ENCODE assay signal across 8 cellular contexts in genomic region chr11:36377759-36378553, GRCh38.
DNase-seq lines count a peak whose midpoint lies in the region; ATAC-seq and TF ChIP-seq lines count a peak whose summit lies in the region.

No MANE protein-coding gene starts in this region.

- H3K9ac ChIP-seq in PC-3 (ENCODE audit: low read length): no peak overlapping the region

- no peak for TF ChIP-seq POLR2A in upper lobe of left lung (IDR thresholded peaks at IDR 0.05)

- no peaks in the 10 kb centered on the region for H3K9me3 Mint-ChIP-seq in activated naive CD4-positive, alpha-beta T cell treated with anti-CD3 and anti-CD28 coated beads for 36 hours
- H3K9me3 Mint-ChIP-seq in memory B cell: no peaks in the 10 kb centered on the region

- no peak for DNase-seq in activated naive CD4-positive, alpha-beta T cell treated with anti-CD3 and anti-CD28 coated beads for 36 hours
- no peak for DNase-seq in activated naive CD4-positive, alpha-beta T cell treated with anti-CD3 and anti-CD28 coated beads, Interleukin-2, amount 50 U/mL, for 16 hours
- DNase-seq in astrocyte of the cerebellum (ENCODE audit: low read depth) (no peak), memory B cell (ENCODE audit: low spot score in 2 of 2) (no peak), upper lobe of left lung (no peak), PC-3 (no peak)

- H3K4me1 ChIP-seq in upper lobe of left lung (peaks cover 20 to 29% (median 21%) of the 10 kb centered on the region in 4 donors), PC-3 (ENCODE audit: insufficient read depth, low read length) (peaks cover under 1% of the 10 kb centered on the region; the same call in 1 of the 2 replicates)

- CTCF ChIA-PET in activated naive CD4-positive, alpha-beta T cell treated with anti-CD3 and anti-CD28 coated beads for 36 hours (lab: Charles Lee): interaction anchor here (0.6 to 2.0 kb wide), 9 partner anchors 11 to 85 kb away, joined by 3 to 6 read pairs (median 4); no protein-coding TSS in a partner anchor
- CTCF ChIA-PET in PC-3 (lab: Charles Lee): no interaction called here

- H3K4me3 Mint-ChIP-seq in activated naive CD4-positive, alpha-beta T cell treated with anti-CD3 and anti-CD28 coated beads for 36 hours: peak overlapping the region; percentile 85
- peak overlapping the region; percentile 89 for H3K4me3 Mint-ChIP-seq in memory B cell

- H3K27ac ChIP-seq in upper lobe of left lung: peak overlapping the region; percentile 74 to 86 (median 84)
- no peak overlapping the region for H3K27ac ChIP-seq in PC-3 (ENCODE audit: low read length)

- H4K20me1 ChIP-seq in PC-3 (ENCODE audit: low read length): no peaks in the 10 kb centered on the region

- ATAC-seq in memory B cell (ENCODE audit: low read depth): peak; percentile 27
- peak in 1 of 2 donors; percentile 7 for ATAC-seq in upper lobe of left lung (ENCODE audit: low FRiP score in 2 of 2)
- no peak for ATAC-seq in PC-3
- ATAC-seq in HG03342 (IDR thresholded peaks at IDR 0.05; ENCODE audit: unreplicated experiment): no peak
- no peak for ATAC-seq in HG03378 (IDR thresholded peaks at IDR 0.05; ENCODE audit: unreplicated experiment)

- TF ChIP-seq CTCF in astrocyte of the cerebellum (IDR thresholded peaks at IDR 0.05; ENCODE audit: low read depth, low read length, missing control alignments) (no peak), upper lobe of left lung (IDR thresholded peaks at IDR 0.05) (no peak), PC-3 (conservative IDR thresholded peaks at IDR 0.05; ENCODE audit: low read depth, low read length) (no peak)

- no peaks in the 10 kb centered on the region for H3K9me3 ChIP-seq in upper lobe of left lung
- H3K9me3 ChIP-seq in PC-3 (ENCODE audit: low read length): no peaks in the 10 kb centered on the region

- peak overlapping the region; percentile 69 for H3K4me3 ChIP-seq in astrocyte of the cerebellum (ENCODE audit: low read depth, low read length)
- H3K4me3 ChIP-seq in upper lobe of left lung: peak overlapping the region in 3 of 4 donors; percentile 50 to 79 (median 59)
- no peak overlapping the region for H3K4me3 ChIP-seq in PC-3 (ENCODE audit: low read length)

- H3F3A ChIP-seq in PC-3 (ENCODE audit: low read length, unreplicated experiment): no peaks in the 10 kb centered on the region

- H3K4me1 Mint-ChIP-seq in activated naive CD4-positive, alpha-beta T cell treated with anti-CD3 and anti-CD28 coated beads for 36 hours (ENCODE audit: low read depth): peaks cover 24% of the 10 kb centered on the region
- peaks cover 23% of the 10 kb centered on the region for H3K4me1 Mint-ChIP-seq in memory B cell

- WGBS in upper lobe of left lung, 2 donors: 18 to 50% methylated on average over 7 to 22 of the region's 22 CpGs

- TF ChIP-seq EP300 in upper lobe of left lung (IDR thresholded peaks at IDR 0.05): no peak

- H3K27ac Mint-ChIP-seq in activated naive CD4-positive, alpha-beta T cell treated with anti-CD3 and anti-CD28 coated beads for 36 hours: peak overlapping the region; percentile 31
- no peak overlapping the region for H3K27ac Mint-ChIP-seq in memory B cell

- POLR2A ChIA-PET in PC-3 (lab: Charles Lee; ENCODE audit: unreplicated experiment): no interaction called here

- H3K36me3 ChIP-seq in upper lobe of left lung (no peaks in the 10 kb centered on the region), PC-3 (ENCODE audit: low read depth, low read length) (no peaks in the 10 kb centered on the region)

- peaks cover 0 to 2% (median 0%) of the 10 kb centered on the region in 4 donors for H3K27me3 ChIP-seq in upper lobe of left lung
- no peaks in the 10 kb centered on the region for H3K27me3 ChIP-seq in PC-3 (ENCODE audit: low read length)

- H3K9me2 ChIP-seq in PC-3 (replicated peaks; ENCODE audit: low read length): no peaks in the 10 kb centered on the region

- H3K79me2 ChIP-seq in PC-3 (ENCODE audit: low read length): no peaks in the 10 kb centered on the region

- peaks cover 57% of the 10 kb centered on the region for H3K27me3 Mint-ChIP-seq in activated naive CD4-positive, alpha-beta T cell treated with anti-CD3 and anti-CD28 coated beads for 36 hours (ENCODE audit: low read depth)
- H3K27me3 Mint-ChIP-seq in memory B cell: peaks cover 13% of the 10 kb centered on the region

- no peak overlapping the region for H3K4me2 ChIP-seq in PC-3 (ENCODE audit: low read length)

- intact Hi-C loops in activated naive CD4-positive, alpha-beta T cell treated with anti-CD3 and anti-CD28 coated beads for 36 hours (cut with micrococcal nuclease): loop anchor here (1.0 to 5.0 kb wide), 5 partner anchors 24 to 100 kb away; no protein-coding TSS in a partner anchor
- intact Hi-C loops in PC-3 (cut with micrococcal nuclease): no loop called here

- H3K36me3 Mint-ChIP-seq in activated naive CD4-positive, alpha-beta T cell treated with anti-CD3 and anti-CD28 coated beads for 36 hours (ENCODE audit: low read depth): peaks cover 13% of the 10 kb centered on the region
- H3K36me3 Mint-ChIP-seq in memory B cell: no peaks in the 10 kb centered on the region

- no peak overlapping the region for H2AFZ ChIP-seq in PC-3 (ENCODE audit: low read length)

- in situ Hi-C loops in astrocyte of the cerebellum (cut with HindIII; ENCODE audit: low sequenced_read_pairs): no loop called here

- BruUV-seq in PC-3 (replicated peaks; lab: Mats Ljungman, UMichigan): no TSS peak
